ENCODE assay signal across 10 cellular contexts in the genomic region with DNA sequence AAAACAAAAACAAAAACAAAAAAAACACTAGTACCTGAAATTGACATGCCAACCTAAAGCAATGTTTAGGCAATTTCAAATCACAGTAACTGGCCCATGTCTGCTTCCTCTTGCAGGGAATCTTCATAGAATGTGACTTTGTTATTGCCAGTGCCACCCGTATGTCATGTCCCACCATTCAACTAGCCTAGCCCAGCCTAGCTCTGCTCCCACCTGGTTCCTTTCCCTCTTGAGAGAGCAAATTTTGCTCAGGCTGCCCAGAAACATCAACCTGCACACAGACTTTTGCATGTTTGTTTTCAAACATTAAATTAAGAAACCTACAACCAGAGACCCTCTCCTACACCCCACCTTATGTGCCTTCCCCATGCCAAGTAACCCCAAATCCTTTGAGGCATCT.
A peak's percentile ranks its signal among the peaks of the same experiment; 100 is the strongest.
DNase-seq lines count a peak whose midpoint lies in the region; ATAC-seq and TF ChIP-seq lines count a peak whose summit lies in the region.
"Had no signal": no experiment of that assay in that cellular context is flagged by ENCODE, and none has a peak within 500 bp of the region (broad histone marks: within the 10 kb centered on the region; RNA-seq: fewer than 3 reads in every experiment).

No MANE protein-coding gene starts in this region.

- H3K4me2 ChIP-seq in skeletal muscle satellite cell (ENCODE audit: low read length): peak overlapping the region; percentile 88

- intact Hi-C loops in Caco-2 (cut with micrococcal nuclease; ENCODE audit: unreplicated experiment): loop anchor here (5.0 to 10.0 kb wide), 2 partner anchors 225 to 378 kb away; no protein-coding TSS in a partner anchor
- intact Hi-C loops in sciatic nerve (cut with DNase I): no loop called here

- DNase-seq in Caco-2 (no peak), WTC11 (ENCODE audit: low spot score) (no peak), foreskin fibroblast (no peak), occipital lobe (lab: John Stamatoyannopoulos, UW) (no peak), NCI-H1092 (lab: John Stamatoyannopoulos, UW) (no peak), sciatic nerve (ENCODE audit: low spot score) (no peak)
- DNase-seq in stimulated activated CD4-positive, alpha-beta T cell treated with anti-CD3 and anti-CD28 coated beads, Interleukin-2, amount 100 ng/mL, for 48 hours: no peak
- DNase-seq: activated CD4-positive, CD25-positive, alpha-beta regulatory T cell; NCI-H524 treated with DMSO at 0.1 percent for 48 hours had no signal

- H3K36me3 Mint-ChIP-seq in Caco-2 (ENCODE audit: insufficient read depth, unreplicated experiment): peaks cover 43% of the 10 kb centered on the region
- H3K36me3 Mint-ChIP-seq in WTC11: peaks cover 16% of the 10 kb centered on the region

- peak overlapping the region; percentile 50 for H3K4me3 ChIP-seq in Caco-2 (ENCODE audit: low read depth, low read length)
- peak overlapping the region; percentile 57 to 69 for H3K4me3 ChIP-seq in foreskin fibroblast (ENCODE audit: low read depth in 1 of 2, low read length in 2 of 2)
- peak overlapping the region; percentile 65 for H3K4me3 ChIP-seq in skeletal muscle satellite cell (ENCODE audit: low read length)

- H3K9me3 Mint-ChIP-seq in Caco-2 (ENCODE audit: unreplicated experiment) (no peaks in the 10 kb centered on the region), WTC11 (peaks cover 3% of the 10 kb centered on the region; the same call in 1 of the 2 replicates)

- H3K36me3 ChIP-seq in Caco-2 (ENCODE audit: control insufficient read depth, insufficient read depth, low read length): peaks cover 1% of the 10 kb centered on the region
- H3K36me3 ChIP-seq in skeletal muscle satellite cell (ENCODE audit: insufficient read depth, low read length): peaks cover 23% of the 10 kb centered on the region

- POLR2A ChIA-PET in Caco-2 (lab: Charles Lee) (no interaction called here), WTC11 (lab: Charles Lee) (no interaction called here)

- H3K9ac ChIP-seq in skeletal muscle satellite cell (ENCODE audit: low read depth, low read length): peak overlapping the region; percentile 97

- H3K4me3 Mint-ChIP-seq in Caco-2 (ENCODE audit: unreplicated experiment): peak overlapping the region; percentile 69
- H3K4me3 Mint-ChIP-seq in WTC11: peak overlapping the region; percentile 85; the same call in 1 of the 2 replicates

- BruUV-seq in Caco-2 (replicated peaks; lab: Mats Ljungman, UMichigan): no TSS peak

- H3K9me3 ChIP-seq in Caco-2: no peaks in the 10 kb centered on the region
- no peaks in the 10 kb centered on the region for H3K9me3 ChIP-seq in skeletal muscle satellite cell (replicated peaks; ENCODE audit: low read length)

- no peaks in the 10 kb centered on the region for H3K27me3 ChIP-seq in Caco-2 (replicated peaks; ENCODE audit: control insufficient read depth, insufficient read depth, low read length)
- no peaks in the 10 kb centered on the region for H3K27me3 ChIP-seq in skeletal muscle satellite cell (ENCODE audit: control insufficient read depth, insufficient read depth, low read length)

- H3K4me1 Mint-ChIP-seq in Caco-2 (ENCODE audit: low read depth, unreplicated experiment): no peaks in the 10 kb centered on the region
- H3K4me1 Mint-ChIP-seq in WTC11: peaks cover 52% of the 10 kb centered on the region

- TF ChIP-seq CTCF in Caco-2 (IDR thresholded peaks at IDR 0.05; ENCODE audit: insufficient read depth in 1 of 2, low read depth in 1 of 2, low read length in 1 of 2, severe bottlenecking in 1 of 2, unreplicated experiment in 1 of 2) (no peak), WTC11 (IDR thresholded peaks at IDR 0.05) (no peak), foreskin fibroblast (IDR thresholded peaks at IDR 0.05; ENCODE audit: low read depth, low read length) (no peak)

- H3K27ac Mint-ChIP-seq in Caco-2 (ENCODE audit: unreplicated experiment): peak overlapping the region; percentile 18
- no peak overlapping the region for H3K27ac Mint-ChIP-seq in WTC11

- ATAC-seq in WTC11: no peak
- ATAC-seq in sciatic nerve: no peak

- peaks cover 24% of the 10 kb centered on the region for H3K4me1 ChIP-seq in Caco-2
- peaks cover 27% of the 10 kb centered on the region for H3K4me1 ChIP-seq in skeletal muscle satellite cell (ENCODE audit: control insufficient read depth, insufficient read depth, low read length)

- CTCF ChIA-PET in Caco-2 (lab: Charles Lee) (interaction anchor here (1.3 to 2.3 kb wide), 3 partner anchors 18 to 646 kb away, joined by 5 to 9 read pairs (median 6); no protein-coding TSS in a partner anchor), WTC11 (lab: Charles Lee) (interaction anchor here (1.1 to 2.7 kb wide), 7 partner anchors 140 to 692 kb away, joined by 3 to 10 read pairs (median 3); a partner anchor contains a TSS)

- H3K27me3 Mint-ChIP-seq in Caco-2 (ENCODE audit: insufficient read depth, unreplicated experiment) (no peaks in the 10 kb centered on the region), WTC11 (ENCODE audit: low read depth) (peaks cover 21% of the 10 kb centered on the region)

TF ChIP-seq in WTC11, 78 proteins besides CTCF, POLR2A, EP300 and RAD21:
- TF ChIP-seq SMAD4 (CRISPR knock-in tag; IDR thresholded peaks at IDR 0.05): no peak
- TF ChIP-seq GRHL2 (CRISPR knock-in tag; IDR thresholded peaks at IDR 0.05; ENCODE audit: insufficient replicate concordance, severe bottlenecking): no peak
- TF ChIP-seq FOXJ3 (CRISPR knock-in tag; IDR thresholded peaks at IDR 0.05; ENCODE audit: borderline replicate concordance): no peak
- no peak for TF ChIP-seq TCF7 (CRISPR knock-in tag; IDR thresholded peaks at IDR 0.05; ENCODE audit: low read depth)
- no peak for TF ChIP-seq NR2C2 (CRISPR knock-in tag; IDR thresholded peaks at IDR 0.05)
- TF ChIP-seq JAZF1 (CRISPR knock-in tag; IDR thresholded peaks at IDR 0.05): no peak
- no peak for TF ChIP-seq IRF2 (CRISPR knock-in tag; IDR thresholded peaks at IDR 0.05; ENCODE audit: borderline replicate concordance, low read depth)
- TF ChIP-seq FOXK1 (CRISPR knock-in tag; IDR thresholded peaks at IDR 0.05): no peak
- no peak for TF ChIP-seq ZNF232 (CRISPR knock-in tag; IDR thresholded peaks at IDR 0.05)
- no peak for TF ChIP-seq ZNF317 (CRISPR knock-in tag; IDR thresholded peaks at IDR 0.05; ENCODE audit: borderline replicate concordance, low read depth)
- no peak for TF ChIP-seq ZNF219 (CRISPR knock-in tag; IDR thresholded peaks at IDR 0.05; ENCODE audit: borderline replicate concordance)
